In genomic region chr1:167428418-167428817, GRCh38 we compare ENCODE assay signal across 10 cellular contexts.
DNase-seq lines count a peak whose midpoint lies in the region; TF ChIP-seq lines count a peak whose summit lies in the region.
"Had no signal": no experiment of that assay in that cellular context is flagged by ENCODE, and none has a peak within 500 bp of the region (broad histone marks: within the 10 kb centered on the region; RNA-seq: fewer than 3 reads in every experiment).

No MANE protein-coding gene starts in this region.

- H3K9me3 ChIP-seq in spleen = no peaks in the 10 kb centered on the region

- TF ChIP-seq CTCF in epithelial cell of proximal tubule (conservative IDR thresholded peaks at IDR 0.05; ENCODE audit: low read depth, low read length) (no peak), spleen (IDR thresholded peaks at IDR 0.05 in 8 of 11, conservative IDR thresholded peaks at IDR 0.05 in 3 of 11) (no peak)

- peak overlapping the region; percentile 55 for H3K27ac Mint-ChIP-seq in activated CD4-positive, alpha-beta T cell treated with anti-CD3 and anti-CD28 coated beads, Interleukin-2, amount 10 ng/mL, durations not matched to agents 7 days and 5 days

- intact Hi-C loops in spleen (cut with DNase I; ENCODE audit: low total_unique reads) = no loop called here

- CTCF ChIA-PET in activated CD4-positive, alpha-beta T cell treated with anti-CD3 and anti-CD28 coated beads, Interleukin-2, amount 10 ng/mL, durations not matched to agents 7 days and 5 days (lab: Charles Lee) = interaction anchor here (1.6 kb wide), 1 partner anchor 112 kb away, joined by 5 read pairs; no protein-coding TSS in a partner anchor

- no peak for TF ChIP-seq POLR2A in spleen (IDR thresholded peaks at IDR 0.05)

- POLR2A ChIA-PET in activated CD4-positive, alpha-beta T cell treated with anti-CD3 and anti-CD28 coated beads, Interleukin-2, amount 10 ng/mL, durations not matched to agents 7 days and 5 days (lab: Charles Lee) = no interaction called here

- no peak for DNase-seq in activated CD4-positive, alpha-beta T cell treated with anti-CD3 and anti-CD28 coated beads, Interleukin-2, amount 10 ng/mL, durations not matched to agents 7 days and 5 days
- no peak for DNase-seq in activated CD4-positive, alpha-beta T cell treated with anti-CD3 and anti-CD28 coated beads, Interleukin-2, amount 50 U/mL, for 1 hour
- peak; percentile 34 for DNase-seq in RPMI7951 (ENCODE audit: low read depth)
- peak; percentile 27 for DNase-seq in epithelial cell of proximal tubule (ENCODE audit: low read depth)
- no peak for DNase-seq in spleen
- no peak for DNase-seq in GM03348 (ENCODE audit: low spot score)
- DNase-seq in H7 = no peak
- DNase-seq in stimulated activated CD4-positive, alpha-beta T cell treated with anti-CD3 and anti-CD28 coated beads, Interleukin-4, amount 100 ng/mL, for 24 hours = no peak
- DNase-seq: DND-41, NCI-H1930 had no signal

- H3K27me3 Mint-ChIP-seq in activated CD4-positive, alpha-beta T cell treated with anti-CD3 and anti-CD28 coated beads, Interleukin-2, amount 10 ng/mL, durations not matched to agents 7 days and 5 days = no peaks in the 10 kb centered on the region

- H3K36me3 Mint-ChIP-seq in activated CD4-positive, alpha-beta T cell treated with anti-CD3 and anti-CD28 coated beads, Interleukin-2, amount 10 ng/mL, durations not matched to agents 7 days and 5 days (ENCODE audit: low read depth) = peaks cover 43% of the 10 kb centered on the region

- H3K27ac ChIP-seq in spleen = peak overlapping the region in 5 of 8 donors; percentile 65 to 88 (median 77)

- H3K27me3 ChIP-seq in spleen (replicated peaks in 1 of 7) = no peaks in the 10 kb centered on the region
- H3K27me3 ChIP-seq in H7 (ENCODE audit: control insufficient read depth, insufficient read depth, low read length) = no peaks in the 10 kb centered on the region; the same call in 1 of the 2 replicates

- H3K4me1 ChIP-seq in spleen = peaks cover 3 to 59% (median 43%) of the 10 kb centered on the region in 6 donors

- no peak overlapping the region for H3K4me3 Mint-ChIP-seq in activated CD4-positive, alpha-beta T cell treated with anti-CD3 and anti-CD28 coated beads, Interleukin-2, amount 10 ng/mL, durations not matched to agents 7 days and 5 days

- 60 to 79% (median 76%) methylated on average over 2 of the region's 2 CpGs for WGBS in spleen, 5 donors

- H3K4me3 ChIP-seq in epithelial cell of proximal tubule (ENCODE audit: low read depth, low read length) (no peak overlapping the region), spleen (no peak overlapping the region), H7 (ENCODE audit: insufficient read depth, low read depth, low read length) (no peak overlapping the region)

- H3K36me3 ChIP-seq in spleen (peaks cover 0 to 45% (median 3%) of the 10 kb centered on the region in 6 donors), H7 (replicated peaks; ENCODE audit: control insufficient read depth, insufficient read depth, low read length) (no peaks in the 10 kb centered on the region; the same call in 1 of the 2 replicates)

- no peaks in the 10 kb centered on the region for H3K9me3 Mint-ChIP-seq in activated CD4-positive, alpha-beta T cell treated with anti-CD3 and anti-CD28 coated beads, Interleukin-2, amount 10 ng/mL, durations not matched to agents 7 days and 5 days

- H3K4me1 Mint-ChIP-seq in activated CD4-positive, alpha-beta T cell treated with anti-CD3 and anti-CD28 coated beads, Interleukin-2, amount 10 ng/mL, durations not matched to agents 7 days and 5 days = peaks cover 32% of the 10 kb centered on the region

Comparison
In these comparisons a context has a peak if more than half of its experiments do, and no peak if none do; other contexts are left out.
1. DNase-seq: peak in RPMI7951 (single experiment) and epithelial cell of proximal tubule (single experiment); none in activated CD4-positive, alpha-beta T cell treated with anti-CD3 and anti-CD28 coated beads, Interleukin-2, amount 10 ng/mL, durations not matched to agents 7 days and 5 days (single experiment), activated CD4-positive, alpha-beta T cell treated with anti-CD3 and anti-CD28 coated beads, Interleukin-2, amount 50 U/mL, for 1 hour (single experiment), spleen (single experiment), GM03348 (single experiment), H7 (single experiment) and stimulated activated CD4-positive, alpha-beta T cell treated with anti-CD3 and anti-CD28 coated beads, Interleukin-4, amount 100 ng/mL, for 24 hours (single experiment).